ENCODE assay signal across 23 cellular contexts in the genomic region with DNA sequence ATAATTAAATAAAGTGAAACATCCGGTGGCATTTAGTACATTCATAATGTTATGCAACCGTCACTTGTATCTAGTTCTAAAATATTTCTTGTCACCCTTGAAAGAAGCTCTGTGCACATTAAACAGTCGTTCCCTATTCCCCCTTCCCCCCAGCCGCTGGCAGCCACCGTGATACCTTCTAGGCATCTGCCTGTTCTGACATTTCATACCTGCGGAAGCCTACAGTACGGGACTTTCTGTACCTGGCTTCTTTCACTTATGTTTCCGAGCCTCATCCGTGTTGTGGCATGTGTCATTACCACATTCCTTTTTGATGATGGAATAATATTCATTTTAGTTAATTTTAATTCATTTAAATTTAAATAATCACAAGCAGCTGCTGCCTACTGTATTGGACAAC. TPM values are rescaled to one million over a fixed set of nuclear protein-coding genes. Genes with fewer than 3 reads are reported as not detected.
A peak's percentile ranks its signal among the peaks of the same experiment; 100 is the strongest.
DNase-seq lines count a peak whose midpoint lies in the region; FAIRE-seq and TF ChIP-seq lines count a peak whose summit lies in the region.
"Had no signal": no experiment of that assay in that cellular context is flagged by ENCODE, and none has a peak within 500 bp of the region (broad histone marks: within the 10 kb centered on the region; RNA-seq: fewer than 3 reads in every experiment).

No MANE protein-coding gene starts in this region.

- no peaks in the 10 kb centered on the region for H3K36me3 Mint-ChIP-seq in MCF 10A (ENCODE audit: insufficient read depth, unreplicated experiment)
- H3K36me3 Mint-ChIP-seq: CD14-positive monocyte; CD4-positive, alpha-beta memory T cell had no signal

- intact Hi-C loops in mammary epithelial cell (cut with micrococcal nuclease) (loop anchor here (10.0 kb wide), 1 partner anchor 259 kb away; no protein-coding TSS in a partner anchor), MCF 10A (cut with micrococcal nuclease) (no loop called here), kidney (cut with DNase I) (no loop called here)

- POLR2A ChIA-PET in MCF 10A (lab: Yijun Ruan, JAX), result no interaction called here

- TF ChIP-seq CTCF in mammary epithelial cell (conservative IDR thresholded peaks at IDR 0.05 in 1 of 2, IDR thresholded peaks at IDR 0.05 in 1 of 2; ENCODE audit: extremely low read depth in 1 of 2, insufficient read depth in 1 of 2, low read depth in 1 of 2, low read length in 2 of 2), result no peak
- no peak for TF ChIP-seq CTCF in MCF 10A (IDR thresholded peaks at IDR 0.05; ENCODE audit: unreplicated experiment)
- TF ChIP-seq CTCF in epithelial cell of esophagus (IDR thresholded peaks at IDR 0.05; ENCODE audit: insufficient read depth, low read depth, low read length, missing control alignments), result no peak
- TF ChIP-seq CTCF in kidney (IDR thresholded peaks at IDR 0.05; ENCODE audit: borderline replicate concordance, extremely low read depth, insufficient read depth), result no peak

- no peaks in the 10 kb centered on the region for H3K27me3 Mint-ChIP-seq in MCF 10A (ENCODE audit: insufficient read depth, unreplicated experiment)

- no peaks in the 10 kb centered on the region for H3K79me2 ChIP-seq in mammary epithelial cell (ENCODE audit: insufficient read depth, low read length)

- WGBS in mammary epithelial cell (ENCODE audit: low coverage, missing lambda C conversion rate), result 3% methylated on average over 9 of the region's 9 CpGs

- no peak for FAIRE-seq in kidney (lab: Jason Lieb, UNC)
- FAIRE-seq: A549, GM12892, GM18507, H54 had no signal

- no peak overlapping the region for H3K27ac Mint-ChIP-seq in MCF 10A (ENCODE audit: low read depth, unreplicated experiment)
- H3K27ac Mint-ChIP-seq: GM23338, HFFc6 had no signal

- H4K20me1 ChIP-seq in mammary epithelial cell (ENCODE audit: insufficient read depth, low read length), result no peaks in the 10 kb centered on the region
- H4K20me1 ChIP-seq: BLaER1 had no signal

- BruUV-seq in mammary epithelial cell (replicated peaks; lab: Mats Ljungman, UMichigan), result no TSS peak
- no TSS peak for BruUV-seq in MCF 10A (replicated peaks; lab: Mats Ljungman, UMichigan)

- H3K9me3 Mint-ChIP-seq in MCF 10A (ENCODE audit: unreplicated experiment), result no peaks in the 10 kb centered on the region
- H3K9me3 Mint-ChIP-seq: CD14-positive monocyte; CD4-positive, alpha-beta memory T cell; GM23338; HFFc6 had no signal

- H3K9me3 ChIP-seq in mammary epithelial cell (replicated peaks; ENCODE audit: insufficient read depth, low read length) (no peaks in the 10 kb centered on the region), kidney (ENCODE audit: control insufficient read depth in 1 of 2, low read length in 2 of 2) (no peaks in the 10 kb centered on the region)
- H3K9me3 ChIP-seq: A549, BLaER1 had no signal

- H3K4me1 ChIP-seq in mammary epithelial cell (ENCODE audit: insufficient read depth, low read length) (peaks cover 18% of the 10 kb centered on the region), kidney (ENCODE audit: control insufficient read depth in 1 of 2, insufficient read depth in 1 of 2, low read depth in 1 of 2, low read length in 2 of 2) (peaks cover 0 to 10% of the 10 kb centered on the region in 2 donors)
- H3K4me1 ChIP-seq: A549 had no signal

- CTCF ChIA-PET in mammary epithelial cell (lab: Charles Lee; ENCODE audit: low non-redundant PET), result interaction anchor here (0.7 kb wide), 1 partner anchor 255 kb away, joined by 4 read pairs; no protein-coding TSS in a partner anchor
- CTCF ChIA-PET in MCF 10A (lab: Yijun Ruan, JAX), result interaction anchor here (0.7 to 1.4 kb wide), 6 partner anchors 20 to 1714 kb away, joined by 3 to 9 read pairs (median 4); no protein-coding TSS in a partner anchor

- H3K27me3 ChIP-seq in mammary epithelial cell (ENCODE audit: insufficient read depth, low read length), result no peaks in the 10 kb centered on the region
- H3K27me3 ChIP-seq: BLaER1 had no signal

- no peak overlapping the region for H3K4me3 Mint-ChIP-seq in MCF 10A (ENCODE audit: unreplicated experiment)
- H3K4me3 Mint-ChIP-seq: CD14-positive monocyte; CD4-positive, alpha-beta memory T cell; GM23338; HFFc6 had no signal

- dilution Hi-C loops in mammary epithelial cell (cut with HindIII; ENCODE audit: low sequenced_read_pairs), result no loop called here

- no peak overlapping the region for H3K27ac ChIP-seq in mammary epithelial cell (ENCODE audit: insufficient read depth, low read depth, low read length)
- no peak overlapping the region for H3K27ac ChIP-seq in kidney (ENCODE audit: low read depth in 2 of 2, low read length in 2 of 2)
- H3K27ac ChIP-seq: 22Rv1, A549, BLaER1, HL-60 had no signal

- H2AFZ ChIP-seq in mammary epithelial cell (ENCODE audit: low read depth, low read length), result peak overlapping the region; percentile 59
- H2AFZ ChIP-seq: GM23338 had no signal

- H3K36me3 ChIP-seq in mammary epithelial cell (ENCODE audit: insufficient read depth, low read length) (no peaks in the 10 kb centered on the region), kidney (ENCODE audit: control insufficient read depth in 1 of 2, insufficient read depth in 2 of 2, low read length in 2 of 2) (no peaks in the 10 kb centered on the region)
- H3K36me3 ChIP-seq: BLaER1 had no signal

- peak overlapping the region; percentile 80 for H3K4me2 ChIP-seq in mammary epithelial cell (ENCODE audit: insufficient read depth, low read depth, low read length)
- H3K4me2 ChIP-seq: A549, BLaER1, GM23338 had no signal

- in situ Hi-C loops in mammary epithelial cell (cut with MboI; ENCODE audit: low sequenced_read_pairs in 2 of 2) (loop anchor here (25.0 kb wide), 1 partner anchor 252 kb away; the partner anchor contains the start of gene CRTAC1 (in 2 of the 2)), KBM-7 (cut with MboI; ENCODE audit: low pct_unique_long_range_greater_than_20kb, low sequenced_read_pairs) (no loop called here)

- H3K4me1 Mint-ChIP-seq in MCF 10A (ENCODE audit: insufficient read depth, unreplicated experiment), result no peaks in the 10 kb centered on the region

- H3K9ac ChIP-seq in mammary epithelial cell (ENCODE audit: insufficient read depth, low read length) (no peak overlapping the region), kidney (ENCODE audit: low read length in 2 of 2) (no peak overlapping the region)
- H3K9ac ChIP-seq: BLaER1 had no signal

- DNase-seq in mammary epithelial cell, result peak; percentile 47
- DNase-seq in MCF 10A (ENCODE audit: unreplicated experiment), result no peak
- DNase-seq in epithelial cell of esophagus (ENCODE audit: low read depth), result peak; percentile 58
- peak; percentile 25 for DNase-seq in kidney
- DNase-seq in ureter (ENCODE audit: low spot score), result no peak
- DNase-seq in KBM-7, result no peak
- no peak for DNase-seq in stimulated activated CD4-positive, alpha-beta T cell treated with anti-CD3 and anti-CD28 coated beads, Interleukin-1b, Interleukin-23, amount 100 ng/mL, for 48 hours
- DNase-seq: CD4-positive, alpha-beta memory T cell; DMS153; DMS79; GDM1; HCEC 1CT; HFFc6 had no signal

- H3K4me3 ChIP-seq in mammary epithelial cell (replicated peaks in 1 of 3; ENCODE audit: insufficient read depth in 1 of 3, low read depth in 2 of 3, low read length in 3 of 3) (no peak overlapping the region), epithelial cell of esophagus (ENCODE audit: low read length) (no peak overlapping the region), kidney (ENCODE audit: low read length in 2 of 2) (no peak overlapping the region)
- H3K4me3 ChIP-seq: A549, BLaER1, GM23338 had no signal

RNA-seq across cellular contexts. Expression of gene SFRP5, which starts 13.9 kb away (rescaled TPM):
- total RNA-seq in mammary epithelial cell, result not detected
- polyA plus RNA-seq in mammary epithelial cell, result not detected
- polyA minus RNA-seq in mammary epithelial cell, result 0.31 TPM
- total RNA-seq in MCF 10A (2022), result not detected in 2 replicates
- total RNA-seq in kidney, result 0.31 TPM
- 0.22 TPM for polyA plus RNA-seq in kidney (ENCODE audit: insufficient read depth, low read depth, low replicate concordance)
- 0.81 TPM for total RNA-seq in ureter
- total RNA-seq: CD4-positive, alpha-beta memory T cell; HFFc6; HT1080 had no signal
- polyA plus RNA-seq: CD14-positive monocyte; CD4-positive, alpha-beta memory T cell had no signal

RNA-seq across cellular contexts. Expression of gene ZFYVE27, which starts 48.8 kb away (rescaled TPM):
- total RNA-seq in mammary epithelial cell, result 10 to 100 TPM; 26.8 to 33.5 TPM
- polyA plus RNA-seq in mammary epithelial cell, result 14.3 TPM
- polyA minus RNA-seq in mammary epithelial cell, result 9.4 TPM
- 25.7 and 28.7 TPM in 2 replicates for total RNA-seq in MCF 10A (2022)
- total RNA-seq in kidney, result 34.4 TPM
- 23.3 TPM for polyA plus RNA-seq in kidney (ENCODE audit: insufficient read depth, low read depth, low replicate concordance)
- total RNA-seq in ureter, result 33.8 TPM

Comparison
In these comparisons a context has a peak if more than half of its experiments do, and no peak if none do; other contexts are left out.
1. DNase-seq: peak in mammary epithelial cell (single experiment), epithelial cell of esophagus (single experiment) and kidney (single experiment); none in MCF 10A (single experiment), ureter (single experiment), KBM-7 (single experiment) and stimulated activated CD4-positive, alpha-beta T cell treated with anti-CD3 and anti-CD28 coated beads, Interleukin-1b, Interleukin-23, amount 100 ng/mL, for 48 hours (single experiment).